ENCODE assay signal across 8 cellular contexts in genomic region chr7:11831727-11832495, GRCh38. TPM values are rescaled to one million over a fixed set of nuclear protein-coding genes. Genes with fewer than 3 reads are reported as not detected.
DNase-seq lines count a peak whose midpoint lies in the region; ATAC-seq and TF ChIP-seq lines count a peak whose summit lies in the region.

TSS of gene THSD7A (minus strand) at chr7:11832198. CDS start at chr7:11831946, 252 bp downstream.

- no peaks in the 10 kb centered on the region for H4K20me1 ChIP-seq in PC-3 (ENCODE audit: low read length)

- POLR2A ChIA-PET in GM10248 (lab: Yijun Ruan, JAX), result no interaction called here
- POLR2A ChIA-PET in PC-3 (lab: Charles Lee; ENCODE audit: unreplicated experiment), result no interaction called here

- H3K4me1 Mint-ChIP-seq in stimulated activated effector memory CD8-positive, alpha-beta T cell treated with anti-CD3 and anti-CD28 coated beads, Interleukin-12 subunit alpha, Interleukin-12 subunit beta, amount 100 ng/mL, for 72 hours, result no peaks in the 10 kb centered on the region

- H3K4me3 ChIP-seq in PC-3 (ENCODE audit: low read length), result peak within 1 kb of the TSS; percentile 76
- H3K4me3 ChIP-seq in choroid plexus epithelial cell (ENCODE audit: low read depth, low read length), result peak within 1 kb of the TSS; percentile 66

- no peaks in the 10 kb centered on the region for H3K36me3 ChIP-seq in PC-3 (ENCODE audit: low read depth, low read length)

- no peaks in the 10 kb centered on the region for H3K9me3 ChIP-seq in PC-3 (ENCODE audit: low read length)

- no peaks in the 10 kb centered on the region for H3K4me1 ChIP-seq in PC-3 (ENCODE audit: insufficient read depth, low read length)

- peak; percentile 52 for ATAC-seq in HG03565 (IDR thresholded peaks at IDR 0.05; ENCODE audit: unreplicated experiment)
- peak; percentile 95 for ATAC-seq in PC-3
- peak; percentile 67 for ATAC-seq in stimulated activated effector memory CD8-positive, alpha-beta T cell treated with anti-CD3 and anti-CD28 coated beads, Interleukin-12 subunit alpha, Interleukin-12 subunit beta, amount 100 ng/mL, for 72 hours
- no peak for ATAC-seq in HG02763 (IDR thresholded peaks at IDR 0.05; ENCODE audit: unreplicated experiment)

- intact Hi-C loops in PC-3 (cut with micrococcal nuclease), result loop anchor here (1.0 to 10.0 kb wide), 6 partner anchors 85 to 460 kb away; no protein-coding TSS in a partner anchor

- no peak within 1 kb of the TSS for H3K4me3 Mint-ChIP-seq in stimulated activated effector memory CD8-positive, alpha-beta T cell treated with anti-CD3 and anti-CD28 coated beads, Interleukin-12 subunit alpha, Interleukin-12 subunit beta, amount 100 ng/mL, for 72 hours

- DNase-seq in GM10248 (ENCODE audit: extremely low spot score), result peak; percentile 26
- peak; percentile 56 for DNase-seq in PC-3
- DNase-seq in choroid plexus epithelial cell (ENCODE audit: low read depth), result peak; percentile 54
- DNase-seq in kidney tubule cell (ENCODE audit: low spot score), result peak; percentile 66
- no peak for DNase-seq in stimulated activated effector memory CD8-positive, alpha-beta T cell treated with anti-CD3 and anti-CD28 coated beads, Interleukin-12 subunit alpha, Interleukin-12 subunit beta, amount 100 ng/mL, for 72 hours (ENCODE audit: low spot score in 2 of 2)

- BruUV-seq in PC-3 (replicated peaks; lab: Mats Ljungman, UMichigan), result no TSS peak

- CTCF ChIA-PET in GM10248 (lab: Yijun Ruan, JAX), result interaction anchor here (1.4 kb wide), 1 partner anchor 10 kb away, joined by 3 read pairs; no protein-coding TSS in a partner anchor
- CTCF ChIA-PET in PC-3 (lab: Charles Lee), result interaction anchor here (0.7 to 1.3 kb wide), 2 partner anchors 266 to 404 kb away, joined by 4 to 5 read pairs; no protein-coding TSS in a partner anchor

- no peaks in the 10 kb centered on the region for H3F3A ChIP-seq in PC-3 (ENCODE audit: low read length, unreplicated experiment)

- H2AFZ ChIP-seq in PC-3 (ENCODE audit: low read length), result peak within 1 kb of the TSS; percentile 86

- H3K27ac ChIP-seq in 22Rv1 (no peak within 1 kb of the TSS), PC-3 (ENCODE audit: low read length) (no peak within 1 kb of the TSS)

- TF ChIP-seq CTCF in 22Rv1 (IDR thresholded peaks at IDR 0.05), result peak; percentile 67
- no peak for TF ChIP-seq CTCF in GM10248 (IDR thresholded peaks at IDR 0.05; ENCODE audit: control extremely low read depth, extremely low read depth, low read depth, missing control alignments)
- TF ChIP-seq CTCF in PC-3 (conservative IDR thresholded peaks at IDR 0.05; ENCODE audit: low read depth, low read length), result no peak
- no peak for TF ChIP-seq CTCF in choroid plexus epithelial cell (conservative IDR thresholded peaks at IDR 0.05; ENCODE audit: low read depth, low read length)

- H3K27ac Mint-ChIP-seq in stimulated activated effector memory CD8-positive, alpha-beta T cell treated with anti-CD3 and anti-CD28 coated beads, Interleukin-12 subunit alpha, Interleukin-12 subunit beta, amount 100 ng/mL, for 72 hours, result no peak within 1 kb of the TSS

- no peaks in the 10 kb centered on the region for H3K27me3 ChIP-seq in PC-3 (ENCODE audit: low read length)

- H3K9ac ChIP-seq in PC-3 (ENCODE audit: low read length), result no peak within 1 kb of the TSS; the same call in 1 of the 2 replicates

- H3K9me3 Mint-ChIP-seq in stimulated activated effector memory CD8-positive, alpha-beta T cell treated with anti-CD3 and anti-CD28 coated beads, Interleukin-12 subunit alpha, Interleukin-12 subunit beta, amount 100 ng/mL, for 72 hours, result peaks cover under 1% of the 10 kb centered on the region

- H3K36me3 Mint-ChIP-seq in stimulated activated effector memory CD8-positive, alpha-beta T cell treated with anti-CD3 and anti-CD28 coated beads, Interleukin-12 subunit alpha, Interleukin-12 subunit beta, amount 100 ng/mL, for 72 hours, result no peaks in the 10 kb centered on the region

- no peaks in the 10 kb centered on the region for H3K9me2 ChIP-seq in PC-3 (replicated peaks; ENCODE audit: low read length)

- no peaks in the 10 kb centered on the region for H3K79me2 ChIP-seq in PC-3 (ENCODE audit: low read length)

- H3K4me2 ChIP-seq in PC-3 (ENCODE audit: low read length), result peak within 1 kb of the TSS; percentile 93

RNA-seq across cellular contexts. Expression of gene THSD7A, which starts in this region (rescaled TPM):
- 0.04 and 0.06 TPM in 2 replicates for total RNA-seq in PC-3 (2014; rRNA removed)

Comparison
In these comparisons a context has a peak if more than half of its experiments do, and no peak if none do; other contexts are left out.
1. Peak in DNase-seq, ATAC-seq, H3K4me3 ChIP-seq and H3K4me2 ChIP-seq in PC-3; RNA of the gene not detected or under 1 TPM.
2. DNase-seq: peak in GM10248 (single experiment), choroid plexus epithelial cell (single experiment) and kidney tubule cell (single experiment); none in stimulated activated effector memory CD8-positive, alpha-beta T cell treated with anti-CD3 and anti-CD28 coated beads, Interleukin-12 subunit alpha, Interleukin-12 subunit beta, amount 100 ng/mL, for 72 hours (0 of 2).